In genomic region chr19:34733266-34733825, GRCh38 we compare ENCODE assay signal across 8 cellular contexts. TPM values are rescaled to one million over a fixed set of nuclear protein-coding genes. Genes with fewer than 3 reads are reported as not detected.
A peak's percentile ranks its signal among the peaks of the same experiment; 100 is the strongest.
DNase-seq lines count a peak whose midpoint lies in the region; ATAC-seq, FAIRE-seq and TF ChIP-seq lines count a peak whose summit lies in the region.

No MANE protein-coding gene starts in this region.

- peak in 2 of 10 experiments; percentile 7 to 19 for DNase-seq in CD4-positive, alpha-beta T cell
- DNase-seq in SHP77 (lab: John Stamatoyannopoulos, UW) (peak; percentile 67 to 74), H1 (ENCODE audit: low read depth in 1 of 2, low spot score in 2 of 2) (peak in 1 of 2 experiments; percentile 17), Ammon's horn (ENCODE audit: low spot score) (no peak), amniotic stem cell (lab: John Stamatoyannopoulos, UW) (no peak)
- DNase-seq in natural killer cell treated with Interleukin-12 subunit alpha and Interleukin-12 subunit beta and Interleukin-15 and Interleukin-18, amount 100 ng/mL, for 72 hours (ENCODE audit: low spot score): no peak

- intact Hi-C loops in CD4-positive, alpha-beta T cell (cut with DNase I, micrococcal nuclease): loop anchor here in 1 of 2 experiments (1.0 to 5.0 kb wide), 2 partner anchors 56 to 279 kb away; partner anchors contain the start of genes SCGB2B2 and ZNF302

- peak overlapping the region; percentile 46 to 89 (median 84) for H3K9ac ChIP-seq in H1 (replicated peaks in 1 of 4; ENCODE audit: extremely low read depth in 1 of 4, low read depth in 3 of 4, low read length in 3 of 4)

- peak overlapping the region; percentile 87 to 98 (median 93) for H3K4me3 ChIP-seq in H1 (ENCODE audit: extremely low read depth in 1 of 4, insufficient read depth in 2 of 4, low read depth in 3 of 4, low read length in 4 of 4)

- H3K23me2 ChIP-seq in H1 (ENCODE audit: low read depth, low read length): 0 out of 2 replicates have a peak, but pooled peaks cover 5% of the 10 kb centered on the region

- peak overlapping the region; percentile 92 to 97 for H3K4me2 ChIP-seq in H1 (ENCODE audit: insufficient read depth in 1 of 2, low read depth in 2 of 2, low read length in 2 of 2)

- no peak for TF ChIP-seq EP300 in H1 (IDR thresholded peaks at IDR 0.05; ENCODE audit: borderline replicate concordance in 1 of 2, low read depth in 2 of 2, low read length in 2 of 2)

- H3K4me1 Mint-ChIP-seq in CD4-positive, alpha-beta T cell (ENCODE audit: low read depth): peaks cover 34% of the 10 kb centered on the region
- H3K4me1 Mint-ChIP-seq in natural killer cell treated with Interleukin-12 subunit alpha and Interleukin-12 subunit beta and Interleukin-15 and Interleukin-18, amount 100 ng/mL, for 72 hours (ENCODE audit: low read depth in 2 of 2): peaks cover 16 to 21% of the 10 kb centered on the region in 2 donors

- H3K4ac ChIP-seq in H1 (replicated peaks; ENCODE audit: insufficient read length, low read depth, low read length): no peak overlapping the region

- no peak overlapping the region for H4K91ac ChIP-seq in H1 (replicated peaks; ENCODE audit: insufficient read length, low read length)

- FAIRE-seq in H1 (lab: Jason Lieb, UNC): no peak

- no peak overlapping the region for H3K18ac ChIP-seq in H1 (ENCODE audit: extremely low read depth, low read length)

- peak overlapping the region; percentile 96 for H3K4me3 Mint-ChIP-seq in CD4-positive, alpha-beta T cell
- H3K4me3 Mint-ChIP-seq in natural killer cell treated with Interleukin-12 subunit alpha and Interleukin-12 subunit beta and Interleukin-15 and Interleukin-18, amount 100 ng/mL, for 72 hours: peak overlapping the region; percentile 90

- peak overlapping the region; percentile 91 for H3K27ac ChIP-seq in CD4-positive, alpha-beta T cell (ENCODE audit: low read depth, low read length)
- peak overlapping the region; percentile 81; the same call in 1 of the 2 replicates for H3K27ac ChIP-seq in H1 (ENCODE audit: low read depth, low read length)

- peak overlapping the region; percentile 96 for H2AFZ ChIP-seq in H1 (ENCODE audit: low read length)

- ATAC-seq in CD4-positive, alpha-beta T cell (ENCODE audit: poor library complexity): peak; percentile 21
- ATAC-seq in GM18868 (IDR thresholded peaks at IDR 0.05; ENCODE audit: unreplicated experiment): peak; percentile 25
- ATAC-seq in HG03139 (IDR thresholded peaks at IDR 0.05; ENCODE audit: unreplicated experiment): peak; percentile 2
- ATAC-seq in natural killer cell treated with Interleukin-12 subunit alpha and Interleukin-12 subunit beta and Interleukin-15 and Interleukin-18, amount 100 ng/mL, for 72 hours: peak; percentile 0

- TF ChIP-seq POLR2A in H1 (IDR thresholded peaks at IDR 0.05; ENCODE audit: control extremely low read depth in 1 of 2, low read depth in 2 of 2, low read length in 2 of 2): no peak

- peaks cover 49% of the 10 kb centered on the region for H3K36me3 Mint-ChIP-seq in CD4-positive, alpha-beta T cell (ENCODE audit: low read depth)
- peaks cover 9% of the 10 kb centered on the region for H3K36me3 Mint-ChIP-seq in natural killer cell treated with Interleukin-12 subunit alpha and Interleukin-12 subunit beta and Interleukin-15 and Interleukin-18, amount 100 ng/mL, for 72 hours

- no peak overlapping the region; the same call in 1 of the 2 replicates for H2BK12ac ChIP-seq in H1 (ENCODE audit: low read depth, low read length)

- H3K4me1 ChIP-seq in H1 (replicated peaks in 1 of 4; ENCODE audit: control insufficient read depth in 3 of 4, insufficient read depth in 4 of 4, low read length in 3 of 4): peaks cover 0 to 11% (median 2%) of the 10 kb centered on the region in 4 experiments; a peak in 4 of 7 replicates

- H3K56ac ChIP-seq in H1 (replicated peaks; ENCODE audit: insufficient read length, low read depth, low read length): no peak overlapping the region

- H3K14ac ChIP-seq in H1 (ENCODE audit: insufficient read length): no peak overlapping the region

- H3K27me3 Mint-ChIP-seq in CD4-positive, alpha-beta T cell: no peaks in the 10 kb centered on the region
- peaks cover 0 to 2% of the 10 kb centered on the region in 2 donors for H3K27me3 Mint-ChIP-seq in natural killer cell treated with Interleukin-12 subunit alpha and Interleukin-12 subunit beta and Interleukin-15 and Interleukin-18, amount 100 ng/mL, for 72 hours

- no peak overlapping the region for H2BK20ac ChIP-seq in H1 (ENCODE audit: low read length)

- H3K9me3 Mint-ChIP-seq in CD4-positive, alpha-beta T cell: peaks cover 3% of the 10 kb centered on the region
- peaks cover 5% of the 10 kb centered on the region for H3K9me3 Mint-ChIP-seq in natural killer cell treated with Interleukin-12 subunit alpha and Interleukin-12 subunit beta and Interleukin-15 and Interleukin-18, amount 100 ng/mL, for 72 hours

- H2BK15ac ChIP-seq in H1 (ENCODE audit: low read length): no peak overlapping the region

- H3K27me3 ChIP-seq in CD4-positive, alpha-beta T cell (ENCODE audit: control insufficient read depth, insufficient read depth, low read length): no peaks in the 10 kb centered on the region
- no peaks in the 10 kb centered on the region for H3K27me3 ChIP-seq in H1 (replicated peaks in 1 of 4; ENCODE audit: control insufficient read depth in 3 of 4, extremely low read depth in 1 of 4, insufficient read depth in 3 of 4, low read length in 3 of 4)

- TF ChIP-seq CTCF in CD4-positive, alpha-beta T cell (IDR thresholded peaks at IDR 0.05): no peak
- no peak for TF ChIP-seq CTCF in H1 (IDR thresholded peaks at IDR 0.05; ENCODE audit: control extremely low read depth in 1 of 3, insufficient read depth in 1 of 3, low read depth in 1 of 3, low read length in 3 of 3)

- WGBS in H1 (ENCODE audit: extremely low coverage in 1 of 2, insufficient coverage in 1 of 2, insufficient read length in 1 of 2, insufficient replicate concordance in 2 of 2, low coverage in 1 of 2, low lambda C conversion rate in 2 of 2, missing lambda C conversion rate in 1 of 2), 2 experiments: 5% methylated on average over 16 of the region's 16 CpGs; no CpG with 5 or more reads in 1 of the 2 experiments

- POLR2A ChIA-PET in CD4-positive, alpha-beta T cell (lab: Charles Lee): interaction anchor here (1.0 to 1.8 kb wide), 5 partner anchors 38 to 281 kb away, joined by 5 to 18 read pairs (median 7); partner anchors contain the start of genes ZNF30 and ZNF302
- POLR2A ChIA-PET in H1 (lab: Charles Lee; ENCODE audit: partially characterized antibody): interaction anchor here (1.2 kb wide), 2 partner anchors 54 to 56 kb away, joined by 3 to 6 read pairs; partner anchors contain the start of genes SCGB2B2 and ZNF302

- no peaks in the 10 kb centered on the region for H3K79me1 ChIP-seq in H1 (ENCODE audit: low read depth, low read length)

- H3K9me3 ChIP-seq in CD4-positive, alpha-beta T cell (ENCODE audit: control insufficient read depth, low read length): peaks cover 4% of the 10 kb centered on the region
- H3K9me3 ChIP-seq in H1 (ENCODE audit: insufficient read depth in 2 of 2, low read depth in 1 of 2, low read length in 1 of 2): 0 out of 4 replicates have a peak, but pooled peaks cover 0 to 6% of the 10 kb centered on the region in 2 experiments

- peak overlapping the region; percentile 3 for H4K5ac ChIP-seq in H1 (ENCODE audit: insufficient read length, low read depth, low read length)

- H2BK5ac ChIP-seq in H1 (ENCODE audit: low read depth, low read length): peak overlapping the region; percentile 58; the same call in 1 of the 2 replicates

- no peak overlapping the region for H2AK5ac ChIP-seq in H1 (ENCODE audit: low read depth, low read length)

- no peaks in the 10 kb centered on the region for H3K79me2 ChIP-seq in H1 (ENCODE audit: control insufficient read depth in 1 of 2, insufficient read depth in 2 of 2, low read length in 2 of 2)

- no peak overlapping the region for H3K23ac ChIP-seq in H1 (ENCODE audit: insufficient read length)

- CTCF ChIA-PET in CD4-positive, alpha-beta T cell (lab: Charles Lee): interaction anchor here (0.6 to 1.3 kb wide), 2 partner anchors 56 to 194 kb away, joined by 3 to 4 read pairs; partner anchors contain the start of genes SCGB2B2 and ZNF302
- CTCF ChIA-PET in H1 (lab: Charles Lee; ENCODE audit: partially characterized antibody): interaction anchor here (0.6 to 0.9 kb wide), 2 partner anchors 20 to 68 kb away, joined by 3 to 4 read pairs; no protein-coding TSS in a partner anchor

- no peaks in the 10 kb centered on the region for H4K20me1 ChIP-seq in H1 (replicated peaks in 1 of 2; ENCODE audit: control insufficient read depth in 1 of 2, insufficient read depth in 2 of 2, low read length in 2 of 2)

- H3K27ac Mint-ChIP-seq in CD4-positive, alpha-beta T cell: peak overlapping the region; percentile 92
- peak overlapping the region; percentile 88 to 95 for H3K27ac Mint-ChIP-seq in natural killer cell treated with Interleukin-12 subunit alpha and Interleukin-12 subunit beta and Interleukin-15 and Interleukin-18, amount 100 ng/mL, for 72 hours

- no peak overlapping the region; the same call in 1 of the 2 replicates for H4K8ac ChIP-seq in H1 (ENCODE audit: extremely low read depth, insufficient read depth, low read length)

- no peaks in the 10 kb centered on the region for H3K36me3 ChIP-seq in H1 (ENCODE audit: control insufficient read depth in 2 of 4, insufficient read depth in 4 of 4, low read length in 3 of 4)

- no peak for TF ChIP-seq RAD21 in H1 (IDR thresholded peaks at IDR 0.05 in 1 of 2, conservative IDR thresholded peaks at IDR 0.05 in 1 of 2; ENCODE audit: low read depth in 2 of 2, low read length in 2 of 2)

- H2BK120ac ChIP-seq in H1 (replicated peaks; ENCODE audit: low read depth, low read length): no peak overlapping the region

RNA-seq across cellular contexts. Expression of gene ZNF181, which starts 0.7 kb away (rescaled TPM):
- 1 to 10 TPM; 2.0 to 2.9 TPM for total RNA-seq in CD4-positive, alpha-beta T cell
- total RNA-seq in H1 (2021; fragmentation: NEBNext Ultra II Directional; extraction: Animal tissue kit (Norgen Biotek cat#: 25700)): 7.5 and 8.0 TPM in 2 replicates
- polyA plus RNA-seq in H1 (2011; rRNA removed): 2.1 and 2.8 TPM in 2 replicates
- 7.0 TPM for polyA plus RNA-seq in H1 (2011; cell fraction: cytosol; rRNA removed)
- 5.1 TPM for polyA plus RNA-seq in H1 (2011; cell fraction: nucleus; rRNA removed)
- 4.8 to 5.2 TPM (median 5.1 TPM) in 4 replicates for polyA plus RNA-seq in H1 (2012, experiment 1 of 2)
- 0.21 TPM for polyA plus RNA-seq in H1 (2012, experiment 2 of 2)
- polyA plus RNA-seq in H1 (2013, experiment 1 of 2): 5.7 TPM
- 4.9 TPM for polyA plus RNA-seq in H1 (2013, experiment 2 of 2)
- polyA minus RNA-seq in H1 (2011; rRNA and poly(A)+ RNA removed): 3.7 and 7.7 TPM in 2 replicates
- polyA minus RNA-seq in H1 (2011; cell fraction: cytosol; rRNA and poly(A)+ RNA removed): 3.2 TPM
- 14.9 TPM for polyA minus RNA-seq in H1 (2011; cell fraction: nucleus; rRNA and poly(A)+ RNA removed)
- total RNA-seq in natural killer cell treated with Interleukin-12 subunit alpha and Interleukin-12 subunit beta and Interleukin-15 and Interleukin-18, amount 100 ng/mL, for 72 hours: 1 to 10 TPM; 3.4 to 5.7 TPM

RNA-seq across cellular contexts. Expression of gene ZNF599, which starts 39.7 kb away (rescaled TPM):
- 1 to 10 TPM; 2.0 to 2.9 TPM for total RNA-seq in CD4-positive, alpha-beta T cell
- 3.8 and 4.8 TPM in 2 replicates for total RNA-seq in H1 (2021; fragmentation: NEBNext Ultra II Directional; extraction: Animal tissue kit (Norgen Biotek cat#: 25700))
- 5.4 and 6.5 TPM in 2 replicates for polyA plus RNA-seq in H1 (2011; rRNA removed)
- polyA plus RNA-seq in H1 (2011; cell fraction: cytosol; rRNA removed): 4.7 TPM
- polyA plus RNA-seq in H1 (2011; cell fraction: nucleus; rRNA removed): 4.8 TPM
- 2.9 to 3.9 TPM (median 3.3 TPM) in 4 replicates for polyA plus RNA-seq in H1 (2012, experiment 1 of 2)
- polyA plus RNA-seq in H1 (2012, experiment 2 of 2): 2.5 TPM
- 3.3 TPM for polyA plus RNA-seq in H1 (2013, experiment 1 of 2)
- 2.4 TPM for polyA plus RNA-seq in H1 (2013, experiment 2 of 2)
- polyA minus RNA-seq in H1 (2011; rRNA and poly(A)+ RNA removed): 1.5 and 2.0 TPM in 2 replicates
- polyA minus RNA-seq in H1 (2011; cell fraction: cytosol; rRNA and poly(A)+ RNA removed): 1.7 TPM
- polyA minus RNA-seq in H1 (2011; cell fraction: nucleus; rRNA and poly(A)+ RNA removed): 3.8 TPM
- total RNA-seq in natural killer cell treated with Interleukin-12 subunit alpha and Interleukin-12 subunit beta and Interleukin-15 and Interleukin-18, amount 100 ng/mL, for 72 hours: 1 to 10 TPM; 1.5 to 3.3 TPM

RNA-seq across cellular contexts. Expression of gene ZNF302, which starts 55.9 kb away (rescaled TPM):
- total RNA-seq in CD4-positive, alpha-beta T cell: 10 to 100 TPM; 12.2 to 12.9 TPM
- total RNA-seq in H1 (2021; fragmentation: NEBNext Ultra II Directional; extraction: Animal tissue kit (Norgen Biotek cat#: 25700)): 17.0 and 20.4 TPM in 2 replicates
- 9.1 and 10.9 TPM in 2 replicates for polyA plus RNA-seq in H1 (2011; rRNA removed)
- 14.1 TPM for polyA plus RNA-seq in H1 (2011; cell fraction: cytosol; rRNA removed)
- 19.0 TPM for polyA plus RNA-seq in H1 (2011; cell fraction: nucleus; rRNA removed)
- polyA plus RNA-seq in H1 (2012, experiment 1 of 2): 10.9 to 19.6 TPM (median 11.2 TPM) in 4 replicates
- polyA plus RNA-seq in H1 (2012, experiment 2 of 2): 1.0 TPM
- 16.5 TPM for polyA plus RNA-seq in H1 (2013, experiment 1 of 2)
- polyA plus RNA-seq in H1 (2013, experiment 2 of 2): 14.4 TPM
- 13.2 and 14.7 TPM in 2 replicates for polyA minus RNA-seq in H1 (2011; rRNA and poly(A)+ RNA removed)
- polyA minus RNA-seq in H1 (2011; cell fraction: cytosol; rRNA and poly(A)+ RNA removed): 10.9 TPM
- 37.1 TPM for polyA minus RNA-seq in H1 (2011; cell fraction: nucleus; rRNA and poly(A)+ RNA removed)
- total RNA-seq in natural killer cell treated with Interleukin-12 subunit alpha and Interleukin-12 subunit beta and Interleukin-15 and Interleukin-18, amount 100 ng/mL, for 72 hours: 10 to 100 TPM; 14.4 to 17.6 TPM

RNA-seq across cellular contexts. Expression of gene SCGB2B2, which starts 56.4 kb away (rescaled TPM):
- total RNA-seq in CD4-positive, alpha-beta T cell: under 1 TPM; 0.30 to 0.42 TPM
- total RNA-seq in H1 (2021; fragmentation: NEBNext Ultra II Directional; extraction: Animal tissue kit (Norgen Biotek cat#: 25700)): not detected in 2 replicates
- 0.09 and 0.19 TPM in 2 replicates for polyA plus RNA-seq in H1 (2011; rRNA removed)
- polyA plus RNA-seq in H1 (2011; cell fraction: cytosol; rRNA removed): 0.04 TPM
- 0.63 TPM for polyA plus RNA-seq in H1 (2011; cell fraction: nucleus; rRNA removed)
- 0.32 TPM in 1 of 4 replicates, not detected in the others for polyA plus RNA-seq in H1 (2012, experiment 1 of 2)
- polyA plus RNA-seq in H1 (2012, experiment 2 of 2): not detected
- 0.02 TPM for polyA plus RNA-seq in H1 (2013, experiment 1 of 2)
- not detected for polyA plus RNA-seq in H1 (2013, experiment 2 of 2)
- polyA minus RNA-seq in H1 (2011; rRNA and poly(A)+ RNA removed): 0.20 and 0.82 TPM in 2 replicates
- polyA minus RNA-seq in H1 (2011; cell fraction: cytosol; rRNA and poly(A)+ RNA removed): not detected
- polyA minus RNA-seq in H1 (2011; cell fraction: nucleus; rRNA and poly(A)+ RNA removed): 0.40 TPM
- under 1 TPM; 0.57 to 0.81 TPM for total RNA-seq in natural killer cell treated with Interleukin-12 subunit alpha and Interleukin-12 subunit beta and Interleukin-15 and Interleukin-18, amount 100 ng/mL, for 72 hours

Comparison
In these comparisons a context has a peak if more than half of its experiments do, and no peak if none do; other contexts are left out.
1. DNase-seq: peak in SHP77 (2 of 2); none in natural killer cell treated with Interleukin-12 subunit alpha and Interleukin-12 subunit beta and Interleukin-15 and Interleukin-18, amount 100 ng/mL, for 72 hours (single experiment), Ammon's horn (single experiment) and amniotic stem cell (single experiment).
2. Peak in every context shown above with its lines, with median percentiles within 50 percentile points of each other: ATAC-seq.